In the genomic region with DNA sequence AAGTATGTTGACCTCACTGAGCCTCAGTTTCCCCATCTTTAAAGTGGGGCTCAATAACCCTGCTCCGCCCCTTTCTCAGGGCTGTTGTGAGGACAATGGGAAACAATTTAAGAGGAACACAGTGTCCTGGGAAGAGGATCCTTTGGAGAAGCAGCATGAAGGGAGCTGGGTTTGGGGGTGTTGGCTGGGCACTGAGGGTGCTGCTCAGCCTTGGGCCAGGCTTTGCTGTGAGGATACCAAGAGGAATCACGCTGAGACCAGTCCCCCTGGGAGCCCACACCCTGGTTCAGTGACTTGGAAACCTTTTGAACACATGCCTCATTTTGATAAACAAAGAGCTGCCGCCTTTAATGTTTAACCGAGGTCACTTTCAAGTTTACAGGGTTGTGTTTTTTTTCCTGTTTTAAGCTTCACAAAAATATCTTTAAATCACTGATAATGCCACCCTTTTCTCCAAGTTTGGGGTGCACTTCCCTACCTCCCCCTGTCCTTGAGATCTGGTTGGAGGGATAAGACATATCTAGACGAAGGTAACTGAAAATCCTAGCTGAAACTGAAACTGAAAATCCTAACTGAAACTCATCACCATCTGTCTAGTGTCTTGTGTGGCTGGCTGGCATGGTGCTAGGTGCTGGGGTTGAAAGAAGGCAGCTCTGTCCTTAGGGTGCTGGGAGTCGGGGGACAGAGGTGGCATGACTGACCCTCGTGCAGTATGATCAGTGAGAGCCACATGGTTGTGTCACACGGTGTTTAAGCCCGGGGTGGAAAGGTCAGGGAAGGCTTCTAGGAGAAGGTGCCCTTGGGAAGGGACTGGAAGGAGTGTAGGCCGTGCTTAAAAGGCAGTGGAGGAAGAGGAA, we compare ENCODE assay signal across 9 cellular contexts. TPM values are rescaled to one million over a fixed set of nuclear protein-coding genes. Genes with fewer than 3 reads are reported as not detected.
DNase-seq lines count a peak whose midpoint lies in the region; ATAC-seq, FAIRE-seq and TF ChIP-seq lines count a peak whose summit lies in the region.
"Had no signal": no experiment of that assay in that cellular context is flagged by ENCODE, and none has a peak within 500 bp of the region (broad histone marks: within the 10 kb centered on the region; RNA-seq: fewer than 3 reads in every experiment).

No MANE protein-coding gene starts in this region.

- ATAC-seq in HG02938 (IDR thresholded peaks at IDR 0.05; ENCODE audit: unreplicated experiment) = peak; percentile 66
- ATAC-seq in effector memory CD8-positive, alpha-beta T cell (replicated peaks) = peak; percentile 29

- H3K9ac ChIP-seq in neuronal stem cell (ENCODE audit: low read depth, low read length, poor library complexity) = no peak overlapping the region

- H3K23ac ChIP-seq in neuronal stem cell (ENCODE audit: low read depth, low read length, poor library complexity) = no peak overlapping the region

- FAIRE-seq in D721Med (lab: Jason Lieb, UNC) = no peak

- peak overlapping the region; percentile 15 for H2AK5ac ChIP-seq in neuronal stem cell (ENCODE audit: low read depth, low read length)

- TF ChIP-seq CTCF in D721Med (IDR thresholded peaks at IDR 0.05; ENCODE audit: insufficient read depth, missing control alignments) = no peak

- H3K36me3 Mint-ChIP-seq in effector memory CD8-positive, alpha-beta T cell (ENCODE audit: insufficient read depth) = peaks cover 36% of the 10 kb centered on the region

- H3K36me3 ChIP-seq in neuronal stem cell (replicated peaks in 1 of 2; ENCODE audit: control insufficient read depth in 2 of 2, insufficient read depth in 2 of 2, low read length in 2 of 2) = no peaks in the 10 kb centered on the region

- H4K8ac ChIP-seq in neuronal stem cell (ENCODE audit: low read depth, low read length) = no peak overlapping the region

- no peak overlapping the region for H3K4me2 ChIP-seq in neuronal stem cell (ENCODE audit: insufficient read depth, low read length, poor library complexity, severe bottlenecking)

- peak overlapping the region; percentile 80 for H3K27ac Mint-ChIP-seq in effector memory CD8-positive, alpha-beta T cell

- peak overlapping the region; percentile 92 to 96 for H3K4me3 Mint-ChIP-seq in effector memory CD8-positive, alpha-beta T cell

- no peak overlapping the region for H3K18ac ChIP-seq in neuronal stem cell (ENCODE audit: low read length)

- H3K79me1 ChIP-seq in neuronal stem cell (ENCODE audit: low read depth, low read length) = no peaks in the 10 kb centered on the region

- H2BK15ac ChIP-seq in neuronal stem cell (ENCODE audit: low read length) = no peak overlapping the region

- H3K4ac ChIP-seq in neuronal stem cell (ENCODE audit: low read length) = no peak overlapping the region

- H3K9me3 ChIP-seq in neuronal stem cell (replicated peaks in 1 of 2; ENCODE audit: control insufficient read depth in 2 of 2, insufficient read depth in 1 of 2, low read depth in 1 of 2, low read length in 2 of 2) = no peaks in the 10 kb centered on the region

- no peaks in the 10 kb centered on the region for H3K27me3 Mint-ChIP-seq in effector memory CD8-positive, alpha-beta T cell

- no CpG with 5 or more reads among the region's 10 CpGs for WGBS in neuronal stem cell (ENCODE audit: extremely low coverage in 2 of 2, insufficient read length in 2 of 2, insufficient replicate concordance in 1 of 2), 2 donors

- no peak overlapping the region for H3K14ac ChIP-seq in neuronal stem cell (ENCODE audit: low read length)

- H3K4me1 Mint-ChIP-seq in effector memory CD8-positive, alpha-beta T cell (ENCODE audit: low read depth in 2 of 2) = peaks cover 33 to 34% of the 10 kb centered on the region in 2 donors

- H3K27ac ChIP-seq in neuronal stem cell (replicated peaks; ENCODE audit: low read length) = no peak overlapping the region
- H3K27ac ChIP-seq: epithelial cell of prostate had no signal

- H3K4me3 ChIP-seq in neuronal stem cell (ENCODE audit: low read length in 2 of 2) = no peak overlapping the region

- no peak overlapping the region for H2AFZ ChIP-seq in neuronal stem cell (ENCODE audit: low read length)

- H3K4me1 ChIP-seq in neuronal stem cell (ENCODE audit: control insufficient read depth in 2 of 2, insufficient read depth in 1 of 2, low read depth in 1 of 2, low read length in 2 of 2) = peaks cover 36 to 48% of the 10 kb centered on the region in 2 donors

- peak; percentile 79 for DNase-seq in activated effector memory CD4-positive, alpha-beta T cell treated with anti-CD3 and anti-CD28 coated beads, Interleukin-2, amount 50 U/mL, for 16 hours
- DNase-seq in activated effector memory CD4-positive, alpha-beta T cell treated with Interleukin-2 at 50 U/mL for 16 hours = no peak
- DNase-seq in RPMI7951 (ENCODE audit: low read depth) = peak; percentile 27
- DNase-seq in effector memory CD8-positive, alpha-beta T cell = peak in 1 of 3 experiments; percentile 25
- DNase-seq in neuronal stem cell (ENCODE audit: low spot score) = no peak
- no peak for DNase-seq in D721Med (ENCODE audit: insufficient read length, low spot score)
- DNase-seq in SIG-M5 (lab: John Stamatoyannopoulos, UW) = no peak

- H2BK12ac ChIP-seq in neuronal stem cell (ENCODE audit: low read length) = no peak overlapping the region

- no peaks in the 10 kb centered on the region for H3K9me3 Mint-ChIP-seq in effector memory CD8-positive, alpha-beta T cell

- H3K27me3 ChIP-seq in neuronal stem cell (ENCODE audit: control insufficient read depth in 3 of 3, insufficient read depth in 3 of 3, low read depth in 1 of 3, low read length in 3 of 3) = no peaks in the 10 kb centered on the region

- no peak overlapping the region for H2BK120ac ChIP-seq in neuronal stem cell (ENCODE audit: low read depth, low read length)

- no peak overlapping the region for H4K91ac ChIP-seq in neuronal stem cell (ENCODE audit: low read depth, low read length, poor library complexity)

- no peak overlapping the region for H2BK5ac ChIP-seq in neuronal stem cell (ENCODE audit: low read length)

RNA-seq across cellular contexts. Expression of gene ZNF775, which starts 27.7 kb away (rescaled TPM):
- total RNA-seq in RPMI7951 (2014; rRNA removed; shearing (Covaris generic)) = 1.8 and 3.4 TPM in 2 replicates
- 15.9 TPM for polyA plus RNA-seq in neuronal stem cell (2013, experiment 1 of 2)
- polyA plus RNA-seq in neuronal stem cell (2013, experiment 2 of 2) = 15.7 TPM

RNA-seq across cellular contexts. Expression of gene REPIN1, which starts 38.2 kb away (rescaled TPM):
- total RNA-seq in RPMI7951 (2014; rRNA removed; shearing (Covaris generic)) = 28.2 and 49.3 TPM in 2 replicates
- polyA plus RNA-seq in neuronal stem cell (2013, experiment 1 of 2) = 84.5 TPM
- 85.1 TPM for polyA plus RNA-seq in neuronal stem cell (2013, experiment 2 of 2)

RNA-seq across cellular contexts. Expression of gene GIMAP8, which starts 43.6 kb away (rescaled TPM):
- 0.12 TPM in 1 of 2 replicates, not detected in the other for total RNA-seq in RPMI7951 (2014; rRNA removed; shearing (Covaris generic))
- polyA plus RNA-seq in neuronal stem cell (2013, experiment 1 of 2) = not detected
- not detected for polyA plus RNA-seq in neuronal stem cell (2013, experiment 2 of 2)

Comparison
In these comparisons a context has a peak if more than half of its experiments do, and no peak if none do; other contexts are left out.
1. DNase-seq: peak in activated effector memory CD4-positive, alpha-beta T cell treated with anti-CD3 and anti-CD28 coated beads, Interleukin-2, amount 50 U/mL, for 16 hours (single experiment) and RPMI7951 (single experiment); none in activated effector memory CD4-positive, alpha-beta T cell treated with Interleukin-2 at 50 U/mL for 16 hours (single experiment), neuronal stem cell (single experiment), D721Med (single experiment) and SIG-M5 (single experiment).